ENCODE assay signal across 8 cellular contexts in genomic region chr6:13711726-13712484, GRCh38. TPM values are rescaled to one million over a fixed set of nuclear protein-coding genes. Genes with fewer than 3 reads are reported as not detected.
DNase-seq lines count a peak whose midpoint lies in the region; ATAC-seq and TF ChIP-seq lines count a peak whose summit lies in the region.

Gene RANBP9 (minus strand): TSS chr6:13711835. CDS start chr6:13711505, 330 bp downstream.

- peaks cover 58% of the 10 kb centered on the region for H3K4me1 Mint-ChIP-seq in activated naive CD8-positive, alpha-beta T cell (ENCODE audit: low read depth)
- peaks cover 16% of the 10 kb centered on the region for H3K4me1 Mint-ChIP-seq in glutamatergic neuron (ENCODE audit: low read depth, unreplicated experiment)

- no peaks in the 10 kb centered on the region for H3K9me3 Mint-ChIP-seq in activated naive CD8-positive, alpha-beta T cell (ENCODE audit: low read depth)
- peaks cover 9% of the 10 kb centered on the region for H3K9me3 Mint-ChIP-seq in glutamatergic neuron (ENCODE audit: unreplicated experiment)

- WGBS in ovary, 3 donors = 0 to 1% (median 1%) methylated on average over 29 to 101 of the region's 102 CpGs
- whole genome bisulfite sequencing in thymus = under 1% methylated on average over 102 of the region's 102 CpGs

- peak within 1 kb of the TSS; percentile 98 for H3K4me3 Mint-ChIP-seq in activated naive CD8-positive, alpha-beta T cell
- H3K4me3 Mint-ChIP-seq in glutamatergic neuron (ENCODE audit: unreplicated experiment) = peak within 1 kb of the TSS; percentile 97

- TF ChIP-seq CTCF in GM10248 (IDR thresholded peaks at IDR 0.05; ENCODE audit: control extremely low read depth, extremely low read depth, low read depth, missing control alignments) (no peak), glutamatergic neuron (IDR thresholded peaks at IDR 0.05; ENCODE audit: partially characterized antibody, unreplicated experiment) (no peak), ovary (IDR thresholded peaks at IDR 0.05) (no peak)

- H3K4me3 ChIP-seq in ovary (peak within 1 kb of the TSS; percentile 72), thymus (ENCODE audit: low read length) (peak within 1 kb of the TSS; percentile 87)

- no peak for TF ChIP-seq EP300 in ovary (IDR thresholded peaks at IDR 0.05)

- peak within 1 kb of the TSS; percentile 99 for H3K27ac Mint-ChIP-seq in activated naive CD8-positive, alpha-beta T cell
- peak within 1 kb of the TSS; percentile 94 for H3K27ac Mint-ChIP-seq in glutamatergic neuron (ENCODE audit: unreplicated experiment)

- CTCF ChIA-PET in GM10248 (lab: Yijun Ruan, JAX) = interaction anchor here (0.7 to 2.6 kb wide), 6 partner anchors 10 to 96 kb away, joined by 3 to 12 read pairs (median 6); partner anchors contain the start of gene NOL7

- TF ChIP-seq POLR2A in ovary (IDR thresholded peaks at IDR 0.05) = peak; percentile 42

- H3K36me3 ChIP-seq in ovary = no peaks in the 10 kb centered on the region
- no peaks in the 10 kb centered on the region for H3K36me3 ChIP-seq in thymus (ENCODE audit: control insufficient read depth, insufficient read depth)

- no peaks in the 10 kb centered on the region for H3K27me3 Mint-ChIP-seq in activated naive CD8-positive, alpha-beta T cell
- H3K27me3 Mint-ChIP-seq in glutamatergic neuron (ENCODE audit: unreplicated experiment) = peaks cover 2% of the 10 kb centered on the region

- ATAC-seq in HG02571 (IDR thresholded peaks at IDR 0.05; ENCODE audit: unreplicated experiment) = peak; percentile 70

- H3K4me1 ChIP-seq in ovary (ENCODE audit: insufficient read depth) (peaks cover 7% of the 10 kb centered on the region), thymus (ENCODE audit: control insufficient read depth, insufficient read depth, low read length) (peaks cover 7% of the 10 kb centered on the region)

- peaks cover 5% of the 10 kb centered on the region for H3K36me3 Mint-ChIP-seq in activated naive CD8-positive, alpha-beta T cell
- H3K36me3 Mint-ChIP-seq in glutamatergic neuron (ENCODE audit: unreplicated experiment) = peaks cover 10% of the 10 kb centered on the region

- no peaks in the 10 kb centered on the region for H3K9me3 ChIP-seq in ovary
- H3K9me3 ChIP-seq in thymus (ENCODE audit: control insufficient read depth) = no peaks in the 10 kb centered on the region

- intact Hi-C loops in ovary (cut with DNase I) = loop anchor here in 3 of 4 donors (2.0 to 10.0 kb wide), 3 partner anchors 49 to 100 kb away; partner anchors contain the start of gene NOL7 (in 1 of the 3)

- H3K27ac ChIP-seq in ovary (peak within 1 kb of the TSS; percentile 90 to 98), thymus (ENCODE audit: low read depth) (peak within 1 kb of the TSS; percentile 96)

- H3K27me3 ChIP-seq in ovary (no peaks in the 10 kb centered on the region), thymus (ENCODE audit: control insufficient read depth, insufficient read depth) (no peaks in the 10 kb centered on the region)

- POLR2A ChIA-PET in GM10248 (lab: Yijun Ruan, JAX) = no interaction called here

- DNase-seq in GM10248 (ENCODE audit: extremely low spot score) (peak; percentile 89), NCI-H1048 (lab: John Stamatoyannopoulos, UW) (peak; percentile 68), SKM-1 treated with dmso at 0.1 percent for 144 hours (lab: John Stamatoyannopoulos, UW; ENCODE audit: unreplicated experiment) (peak; percentile 91), glutamatergic neuron (peak; percentile 89), ovary (peak; percentile 86 to 91 (median 87))

RNA-seq across cellular contexts. Expression of gene RANBP9, which starts in this region (rescaled TPM):
- total RNA-seq in glutamatergic neuron (ENCODE audit: unreplicated experiment) (50.2 TPM), ovary (10 to 100 TPM; 26.5 to 40.8 (median 37.0) TPM)
- polyA plus RNA-seq in ovary (10 to 100 TPM; 24.8 to 50.6 TPM), thymus (37.9 TPM)

Comparison
In these comparisons a context has a peak if more than half of its experiments do, and no peak if none do; other contexts are left out.
1. Peak in every context shown above with its lines: DNase-seq, ATAC-seq, H3K4me3 ChIP-seq and H3K27ac ChIP-seq.